In genomic region chr3:153599685-153600084, GRCh38 we compare ENCODE assay signal across 11 cellular contexts.
DNase-seq lines count a peak whose midpoint lies in the region; ATAC-seq and TF ChIP-seq lines count a peak whose summit lies in the region.
"Had no signal": no experiment of that assay in that cellular context is flagged by ENCODE, and none has a peak within 500 bp of the region (broad histone marks: within the 10 kb centered on the region; RNA-seq: fewer than 3 reads in every experiment).

No MANE protein-coding gene starts in this region.

- H3K4ac ChIP-seq in mesendoderm (ENCODE audit: low read depth, low read length), result no peak overlapping the region

- WGBS in mesendoderm (ENCODE audit: extremely low coverage, insufficient coverage, low lambda C conversion rate), result no CpG with 5 or more reads among the region's 2 CpGs

- H4K8ac ChIP-seq in mesendoderm (ENCODE audit: low read depth, low read length), result no peak overlapping the region

- H3K79me2 ChIP-seq in mesendoderm (ENCODE audit: control insufficient read depth, insufficient read depth, low read length), result no peaks in the 10 kb centered on the region

- H3K27ac Mint-ChIP-seq in type B pancreatic cell (no peak overlapping the region), chondrocyte (ENCODE audit: unreplicated experiment) (no peak overlapping the region)

- no peak overlapping the region for H2BK120ac ChIP-seq in mesendoderm (ENCODE audit: low read depth, low read length)

- peak; percentile 20 for DNase-seq in RKO (ENCODE audit: low spot score)
- no peak for DNase-seq in mesendoderm
- no peak for DNase-seq in type B pancreatic cell (ENCODE audit: extremely low spot score, unreplicated experiment)
- DNase-seq in chondrocyte (ENCODE audit: low spot score), result no peak
- DNase-seq in NCI-H2107 treated with DMSO at 0.1 percent for 48 hours (lab: John Stamatoyannopoulos, UW; ENCODE audit: unreplicated experiment), result no peak
- no peak for DNase-seq in stimulated activated CD4-positive, alpha-beta T cell treated with anti-CD3 and anti-CD28 coated beads, Interleukin-4, amount 100 ng/mL, for 1 hour
- DNase-seq: activated CD8-positive, alpha-beta memory T cell treated with anti-CD3 and anti-CD28 coated beads, Interleukin-2, amount 50 U/mL, for 4 hours; NCI-H1105 had no signal

- H3K27me3 ChIP-seq in mesendoderm (ENCODE audit: insufficient read depth, low read length, poor library complexity), result no peaks in the 10 kb centered on the region

- H3K23ac ChIP-seq in mesendoderm (ENCODE audit: low read length), result no peak overlapping the region

- H2BK15ac ChIP-seq in mesendoderm (replicated peaks; ENCODE audit: low read depth), result no peak overlapping the region

- peaks cover 3% of the 10 kb centered on the region for H3K27me3 Mint-ChIP-seq in type B pancreatic cell
- peaks cover 28% of the 10 kb centered on the region for H3K27me3 Mint-ChIP-seq in chondrocyte (ENCODE audit: low read depth)

- TF ChIP-seq CTCF in C4-2B (conservative IDR thresholded peaks at IDR 0.05) (no peak), type B pancreatic cell (conservative IDR thresholded peaks at IDR 0.05) (no peak), chondrocyte (IDR thresholded peaks at IDR 0.05) (no peak)

- H3K4me1 ChIP-seq in mesendoderm (ENCODE audit: control insufficient read depth, low read depth, low read length), result no peaks in the 10 kb centered on the region

- H2BK5ac ChIP-seq in mesendoderm (ENCODE audit: low read length), result no peak overlapping the region

- H3K79me1 ChIP-seq in mesendoderm (ENCODE audit: low read length), result no peaks in the 10 kb centered on the region

- no peak overlapping the region for H4K5ac ChIP-seq in mesendoderm (ENCODE audit: low read length)

- H3K27ac ChIP-seq in C4-2B, result peak overlapping the region; percentile 41; the same call in 1 of the 2 replicates
- no peak overlapping the region for H3K27ac ChIP-seq in mesendoderm (ENCODE audit: low read depth, low read length)
- H3K27ac ChIP-seq: SK-N-MC had no signal

- no peak overlapping the region for H3K18ac ChIP-seq in mesendoderm (ENCODE audit: low read length)

- H3K9ac ChIP-seq in mesendoderm (ENCODE audit: low read length), result no peak overlapping the region

- no peak overlapping the region for H3K4me3 ChIP-seq in mesendoderm (ENCODE audit: low read length)
- H3K4me3 ChIP-seq: SK-N-MC had no signal

- ATAC-seq in esophagus mucosa, result peak; percentile 59

- H3K4me2 ChIP-seq in mesendoderm (ENCODE audit: low read length), result no peak overlapping the region

- H3K36me3 Mint-ChIP-seq in type B pancreatic cell (no peaks in the 10 kb centered on the region), chondrocyte (ENCODE audit: low read depth) (no peaks in the 10 kb centered on the region)

- H3K4me1 Mint-ChIP-seq in type B pancreatic cell (ENCODE audit: unreplicated experiment), result no peaks in the 10 kb centered on the region
- no peaks in the 10 kb centered on the region for H3K4me1 Mint-ChIP-seq in chondrocyte (ENCODE audit: low read depth)

- H3K9me3 Mint-ChIP-seq in type B pancreatic cell (no peaks in the 10 kb centered on the region), chondrocyte (ENCODE audit: low read depth) (no peaks in the 10 kb centered on the region)

- H2AK5ac ChIP-seq in mesendoderm (ENCODE audit: low read length), result peak overlapping the region; percentile 27

- H3K56ac ChIP-seq in mesendoderm (ENCODE audit: low read length), result no peak overlapping the region

- no peaks in the 10 kb centered on the region for H3K36me3 ChIP-seq in mesendoderm (ENCODE audit: control insufficient read depth, insufficient read depth, low read length)

- H3K4me3 Mint-ChIP-seq in type B pancreatic cell, result no peak overlapping the region
- H3K4me3 Mint-ChIP-seq in chondrocyte (ENCODE audit: unreplicated experiment), result no peak overlapping the region
